ENCODE assay signal across 8 cellular contexts in the genomic region with DNA sequence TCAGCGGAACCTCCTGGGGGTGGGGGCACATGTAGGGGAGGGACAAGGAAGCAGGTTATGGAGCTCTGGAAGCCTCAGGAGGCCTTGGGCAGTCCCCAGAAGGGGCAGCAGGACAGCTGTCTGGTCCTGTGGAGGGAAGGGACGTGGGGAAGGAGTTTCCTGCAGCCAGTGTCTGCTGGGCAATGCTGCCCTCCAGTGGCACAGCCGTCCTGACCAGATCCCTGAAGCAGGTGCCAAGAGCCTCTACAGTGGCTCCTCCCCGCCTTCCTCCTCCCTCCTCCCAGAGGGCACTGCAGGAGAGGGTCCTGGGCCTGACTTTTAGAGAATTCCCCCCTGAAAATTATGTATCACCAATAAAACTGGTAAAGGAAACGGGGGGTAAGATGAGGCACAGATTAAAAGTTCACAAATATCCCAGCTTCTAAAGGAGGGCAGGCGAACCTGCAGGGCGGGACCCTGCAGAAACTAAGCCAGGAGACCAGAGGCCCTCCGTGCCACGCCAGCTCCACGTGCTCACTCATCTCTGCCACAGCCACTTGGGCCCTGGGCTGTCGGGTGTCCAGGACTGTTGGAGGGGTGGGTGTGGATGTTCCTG.
DNase-seq lines count a peak whose midpoint lies in the region; ATAC-seq and TF ChIP-seq lines count a peak whose summit lies in the region.

No MANE protein-coding gene starts in this region.

- H3K27ac ChIP-seq in angular gyrus (ENCODE audit: low read depth, low read length), result peak overlapping the region; percentile 42
- H3K27ac ChIP-seq in iPS DF 6.9 (ENCODE audit: low read length), result no peak overlapping the region
- H3K27ac ChIP-seq in thoracic aorta, result no peak overlapping the region
- H3K27ac ChIP-seq in gastroesophageal sphincter, result peak overlapping the region in 2 of 4 donors; percentile 33 to 91

- DNase-seq in NCI-H2081 (lab: John Stamatoyannopoulos, UW) (peak; percentile 65 to 73), NCI-H2081 treated with DMSO at 0.1 percent for 48 hours (lab: John Stamatoyannopoulos, UW) (no peak), NAMALWA (ENCODE audit: low spot score) (peak; percentile 7), iPS DF 6.9 (ENCODE audit: low read depth, low spot score) (peak; percentile 25), thoracic aorta (ENCODE audit: low spot score) (no peak)

- WGBS in iPS DF 6.9 (ENCODE audit: insufficient coverage, insufficient read length), result no CpG with 5 or more reads among the region's 11 CpGs
- 15% methylated on average over 4 of the region's 11 CpGs; no CpG with 5 or more reads in 1 of the 2 donors for WGBS in gastroesophageal sphincter (ENCODE audit: low coverage in 1 of 2), 2 donors

- H3K27me3 ChIP-seq in iPS DF 6.9 (ENCODE audit: control insufficient read depth, insufficient read depth, low read length), result no peaks in the 10 kb centered on the region
- no peaks in the 10 kb centered on the region for H3K27me3 ChIP-seq in thoracic aorta (replicated peaks; ENCODE audit: insufficient read depth)
- no peaks in the 10 kb centered on the region for H3K27me3 ChIP-seq in gastroesophageal sphincter

- H3K4me3 ChIP-seq in iPS DF 6.9 (ENCODE audit: low read length) (no peak overlapping the region), thoracic aorta (no peak overlapping the region), gastroesophageal sphincter (no peak overlapping the region)

- ATAC-seq in thoracic aorta (ENCODE audit: insufficient number of reproducible peaks, low FRiP score, low read depth) (no peak), GM21423 (IDR thresholded peaks at IDR 0.05; ENCODE audit: unreplicated experiment) (no peak), gastroesophageal sphincter (no peak)

- TF ChIP-seq POLR2A in gastroesophageal sphincter (IDR thresholded peaks at IDR 0.05), result no peak

- TF ChIP-seq CTCF in thoracic aorta (IDR thresholded peaks at IDR 0.05) (peak; percentile 34), gastroesophageal sphincter (IDR thresholded peaks at IDR 0.05) (peak in 2 of 4 experiments; percentile 29 to 45)

- H3K9me3 ChIP-seq in iPS DF 6.9 (ENCODE audit: control insufficient read depth, insufficient read depth, low read length) (no peaks in the 10 kb centered on the region), thoracic aorta (no peaks in the 10 kb centered on the region), gastroesophageal sphincter (no peaks in the 10 kb centered on the region)

- H3K4me1 ChIP-seq in iPS DF 6.9 (ENCODE audit: control insufficient read depth, insufficient read depth, low read length) (no peaks in the 10 kb centered on the region; the same call in 1 of the 2 replicates), thoracic aorta (ENCODE audit: control insufficient read depth in 1 of 2, low read depth in 2 of 2) (peaks cover 6 to 14% of the 10 kb centered on the region in 2 donors), gastroesophageal sphincter (peaks cover 0 to 18% (median 6%) of the 10 kb centered on the region in 3 donors)

- no peak for TF ChIP-seq EP300 in gastroesophageal sphincter (IDR thresholded peaks at IDR 0.05)

- H3K36me3 ChIP-seq in iPS DF 6.9 (ENCODE audit: control insufficient read depth, insufficient read depth, low read length) (0 out of 2 replicates have a peak, but pooled peaks cover 4% of the 10 kb centered on the region), thoracic aorta (peaks cover 15% of the 10 kb centered on the region), gastroesophageal sphincter (peaks cover 0 to 100% of the 10 kb centered on the region in 2 donors)

Comparison
In these comparisons a context has a peak if more than half of its experiments do, and no peak if none do; other contexts are left out.
1. DNase-seq: peak in NCI-H2081 (2 of 2), NAMALWA (single experiment) and iPS DF 6.9 (single experiment); none in NCI-H2081 treated with DMSO at 0.1 percent for 48 hours (single experiment) and thoracic aorta (single experiment).